ENCODE assay signal across 22 cellular contexts in genomic region chr11:14460147-14460546, GRCh38.
"Had no signal": no experiment of that assay in that cellular context is flagged by ENCODE, and none has a peak within 500 bp of the region (broad histone marks: within the 10 kb centered on the region; RNA-seq: fewer than 3 reads in every experiment).

No MANE protein-coding gene starts in this region.

- DNase-seq: effector memory CD8-positive, alpha-beta T cell; esophagus squamous epithelium; foreskin fibroblast; kidney; left colon; left ventricle myocardium superior; mesenchymal stem cell; midbrain; nucleus accumbens; ovary; right cardiac atrium; small intestine; stimulated activated CD4-positive, alpha-beta T cell treated with anti-CD3 and anti-CD28 coated beads, Interleukin-2, amount 100 ng/mL, for 48 hours; stimulated activated naive CD4-positive, alpha-beta T cell treated with Interleukin-2 at 50 U/mL for 16 hours; tibial artery; upper lobe of left lung; uterus had no signal

- H3K4me3 ChIP-seq: esophagus squamous epithelium, hepatocyte, lung, neural progenitor cell, ovary, tibial artery, upper lobe of left lung, uterus had no signal

- H3K27me3 Mint-ChIP-seq: dendritic cell treated with granulocyte-macrophage colony-stimulating factor and Interleukin-4, amounts not matched to agents 40 ng/mL and 50 ng/mL, for 4 days; effector memory CD8-positive, alpha-beta T cell; natural killer cell treated with Interleukin-12 subunit alpha and Interleukin-12 subunit beta and Interleukin-15 and Interleukin-18, amount 100 ng/mL, for 72 hours had no signal

- H3K4me3 Mint-ChIP-seq: dendritic cell treated with granulocyte-macrophage colony-stimulating factor and Interleukin-4, amounts not matched to agents 40 ng/mL and 50 ng/mL, for 4 days; effector memory CD8-positive, alpha-beta T cell; natural killer cell treated with Interleukin-12 subunit alpha and Interleukin-12 subunit beta and Interleukin-15 and Interleukin-18, amount 100 ng/mL, for 72 hours; neural progenitor cell had no signal

- H3K9me3 Mint-ChIP-seq: dendritic cell treated with granulocyte-macrophage colony-stimulating factor and Interleukin-4, amounts not matched to agents 40 ng/mL and 50 ng/mL, for 4 days; effector memory CD8-positive, alpha-beta T cell; natural killer cell treated with Interleukin-12 subunit alpha and Interleukin-12 subunit beta and Interleukin-15 and Interleukin-18, amount 100 ng/mL, for 72 hours; neural progenitor cell had no signal

- ATAC-seq: effector memory CD8-positive, alpha-beta T cell; left colon; left ventricle myocardium superior; natural killer cell treated with Interleukin-12 subunit alpha and Interleukin-12 subunit beta and Interleukin-15 and Interleukin-18, amount 100 ng/mL, for 72 hours; right cardiac atrium had no signal

- H3K27me3 ChIP-seq: esophagus squamous epithelium, hepatocyte, neural progenitor cell, ovary, tibial artery, upper lobe of left lung, uterus had no signal

- H3K27ac Mint-ChIP-seq: dendritic cell treated with granulocyte-macrophage colony-stimulating factor and Interleukin-4, amounts not matched to agents 40 ng/mL and 50 ng/mL, for 4 days; effector memory CD8-positive, alpha-beta T cell; natural killer cell treated with Interleukin-12 subunit alpha and Interleukin-12 subunit beta and Interleukin-15 and Interleukin-18, amount 100 ng/mL, for 72 hours; neural progenitor cell had no signal

- H3K36me3 ChIP-seq: uterus had no signal

- H3K4me1 ChIP-seq: esophagus squamous epithelium, neural progenitor cell, tibial artery, uterus had no signal

- H3K27ac ChIP-seq: esophagus squamous epithelium, hepatocyte, neural progenitor cell, ovary, tibial artery, upper lobe of left lung, uterus had no signal

- H3K9me3 ChIP-seq: esophagus squamous epithelium, ovary, tibial artery, upper lobe of left lung, uterus had no signal

- H3K4me1 Mint-ChIP-seq: neural progenitor cell had no signal
